In genomic region chr1:157580179-157580827, GRCh38 we compare ENCODE assay signal across 8 cellular contexts. TPM values are rescaled to one million over a fixed set of nuclear protein-coding genes. Genes with fewer than 3 reads are reported as not detected.
DNase-seq lines count a peak whose midpoint lies in the region; ATAC-seq, FAIRE-seq and TF ChIP-seq lines count a peak whose summit lies in the region.

No MANE protein-coding gene starts in this region.

- peak; percentile 37 for ATAC-seq in stimulated activated memory B cell treated with anti-CD40 and anti-IgM and Interleukin-4, amounts not matched to agents 10 μg/mL and 1 μg/mL and 100 μg/mL, for 72 hours
- ATAC-seq in HG03095 (IDR thresholded peaks at IDR 0.05; ENCODE audit: unreplicated experiment), result no peak

- H2AFZ ChIP-seq in astrocyte (ENCODE audit: low read depth, low read length), result no peak overlapping the region

- FAIRE-seq in D721Med (lab: Jason Lieb, UNC), result peak; percentile 96
- FAIRE-seq in astrocyte (lab: Jason Lieb, UNC), result no peak

- TF ChIP-seq CTCF in D721Med (IDR thresholded peaks at IDR 0.05; ENCODE audit: insufficient read depth, missing control alignments) (peak; percentile 96), astrocyte (IDR thresholded peaks at IDR 0.05; ENCODE audit: insufficient read depth, low read depth, low read length) (peak; percentile 77)

- no peak overlapping the region for H3K4me2 ChIP-seq in astrocyte (ENCODE audit: low read length)

- no peak overlapping the region for H3K4me3 Mint-ChIP-seq in astrocyte (ENCODE audit: unreplicated experiment)
- H3K4me3 Mint-ChIP-seq in stimulated activated memory B cell treated with anti-CD40 and anti-IgM and Interleukin-4, amounts not matched to agents 10 μg/mL and 1 μg/mL and 100 μg/mL, for 72 hours, result no peak overlapping the region
- H3K4me3 Mint-ChIP-seq in activated CD4-positive, alpha-beta memory T cell treated with anti-CD3 and anti-CD28 coated beads for 36 hours, result no peak overlapping the region

- H3K36me3 Mint-ChIP-seq in astrocyte (ENCODE audit: low read depth, unreplicated experiment), result no peaks in the 10 kb centered on the region
- H3K36me3 Mint-ChIP-seq in stimulated activated memory B cell treated with anti-CD40 and anti-IgM and Interleukin-4, amounts not matched to agents 10 μg/mL and 1 μg/mL and 100 μg/mL, for 72 hours, result no peaks in the 10 kb centered on the region
- no peaks in the 10 kb centered on the region for H3K36me3 Mint-ChIP-seq in activated CD4-positive, alpha-beta memory T cell treated with anti-CD3 and anti-CD28 coated beads for 36 hours

- H3K4me3 ChIP-seq in H7 (ENCODE audit: insufficient read depth, low read depth, low read length) (no peak overlapping the region), astrocyte (ENCODE audit: insufficient read depth, low read depth, low read length) (no peak overlapping the region)

- peaks cover 19% of the 10 kb centered on the region for H3K27me3 Mint-ChIP-seq in astrocyte (ENCODE audit: low read depth, unreplicated experiment)
- no peaks in the 10 kb centered on the region for H3K27me3 Mint-ChIP-seq in stimulated activated memory B cell treated with anti-CD40 and anti-IgM and Interleukin-4, amounts not matched to agents 10 μg/mL and 1 μg/mL and 100 μg/mL, for 72 hours
- H3K27me3 Mint-ChIP-seq in activated CD4-positive, alpha-beta memory T cell treated with anti-CD3 and anti-CD28 coated beads for 36 hours, result peaks cover 5% of the 10 kb centered on the region

- no peaks in the 10 kb centered on the region for H3K9me3 ChIP-seq in astrocyte (ENCODE audit: insufficient read depth, low read depth, low read length)

- no peak overlapping the region for H3K27ac ChIP-seq in astrocyte (ENCODE audit: low read depth, low read length)

- CTCF ChIA-PET in activated CD4-positive, alpha-beta memory T cell treated with anti-CD3 and anti-CD28 coated beads for 36 hours (lab: Charles Lee), result interaction anchor here (0.6 to 3.7 kb wide), 27 partner anchors 9 to 1634 kb away, joined by 3 to 40 read pairs (median 4); no protein-coding TSS in a partner anchor

- DNase-seq in D721Med (ENCODE audit: insufficient read length, low spot score), result peak; percentile 33
- peak; percentile 47 for DNase-seq in H7
- DNase-seq in NCI-H226, result peak; percentile 36
- peak; percentile 29 for DNase-seq in astrocyte (ENCODE audit: low read depth)
- peak; percentile 76 for DNase-seq in iPS-NIHi11 (ENCODE audit: low spot score)
- no peak for DNase-seq in activated CD4-positive, alpha-beta memory T cell treated with anti-CD3 and anti-CD28 coated beads for 36 hours

- no peaks in the 10 kb centered on the region for H4K20me1 ChIP-seq in astrocyte (ENCODE audit: insufficient read depth, low read length)

- POLR2A ChIA-PET in activated CD4-positive, alpha-beta memory T cell treated with anti-CD3 and anti-CD28 coated beads for 36 hours (lab: Charles Lee), result no interaction called here

- intact Hi-C loops in activated CD4-positive, alpha-beta memory T cell treated with anti-CD3 and anti-CD28 coated beads for 36 hours (cut with micrococcal nuclease), result loop anchor here (1.0 to 10.0 kb wide), 4 partner anchors 47 to 545 kb away; partner anchors contain the start of gene FCRL2

- H3K9me3 Mint-ChIP-seq in astrocyte (ENCODE audit: unreplicated experiment), result no peaks in the 10 kb centered on the region
- H3K9me3 Mint-ChIP-seq in stimulated activated memory B cell treated with anti-CD40 and anti-IgM and Interleukin-4, amounts not matched to agents 10 μg/mL and 1 μg/mL and 100 μg/mL, for 72 hours, result no peaks in the 10 kb centered on the region
- peaks cover 6% of the 10 kb centered on the region for H3K9me3 Mint-ChIP-seq in activated CD4-positive, alpha-beta memory T cell treated with anti-CD3 and anti-CD28 coated beads for 36 hours

- H3K27ac Mint-ChIP-seq in astrocyte (ENCODE audit: unreplicated experiment), result no peak overlapping the region
- H3K27ac Mint-ChIP-seq in stimulated activated memory B cell treated with anti-CD40 and anti-IgM and Interleukin-4, amounts not matched to agents 10 μg/mL and 1 μg/mL and 100 μg/mL, for 72 hours, result peak overlapping the region; percentile 57
- H3K27ac Mint-ChIP-seq in activated CD4-positive, alpha-beta memory T cell treated with anti-CD3 and anti-CD28 coated beads for 36 hours, result no peak overlapping the region

- H3K9ac ChIP-seq in astrocyte (ENCODE audit: low read length), result no peak overlapping the region

- H3K36me3 ChIP-seq in H7 (replicated peaks; ENCODE audit: control insufficient read depth, insufficient read depth, low read length) (no peaks in the 10 kb centered on the region), astrocyte (ENCODE audit: insufficient read depth, low read length) (no peaks in the 10 kb centered on the region)

- H3K4me1 Mint-ChIP-seq in astrocyte (ENCODE audit: low read depth, unreplicated experiment), result no peaks in the 10 kb centered on the region
- H3K4me1 Mint-ChIP-seq in stimulated activated memory B cell treated with anti-CD40 and anti-IgM and Interleukin-4, amounts not matched to agents 10 μg/mL and 1 μg/mL and 100 μg/mL, for 72 hours, result peaks cover 47% of the 10 kb centered on the region
- no peaks in the 10 kb centered on the region for H3K4me1 Mint-ChIP-seq in activated CD4-positive, alpha-beta memory T cell treated with anti-CD3 and anti-CD28 coated beads for 36 hours (ENCODE audit: low read depth)

- H3K79me2 ChIP-seq in astrocyte (ENCODE audit: insufficient read depth, low read length), result no peaks in the 10 kb centered on the region

- no peaks in the 10 kb centered on the region; the same call in 1 of the 2 replicates for H3K27me3 ChIP-seq in H7 (ENCODE audit: control insufficient read depth, insufficient read depth, low read length)
- H3K27me3 ChIP-seq in astrocyte (ENCODE audit: insufficient read depth, low read length), result no peaks in the 10 kb centered on the region

- no peaks in the 10 kb centered on the region for H3K4me1 ChIP-seq in astrocyte (ENCODE audit: insufficient read depth, low read length)

RNA-seq across cellular contexts. Expression of gene FCRL4, which starts 17.6 kb away (rescaled TPM):
- not detected in 2 replicates for total RNA-seq in H7 (2014; rRNA removed; shearing (Covaris generic))
- total RNA-seq in astrocyte, result 0.48 TPM in 1 of 2 replicates, not detected in the other
- not detected for total RNA-seq in activated CD4-positive, alpha-beta memory T cell treated with anti-CD3 and anti-CD28 coated beads for 36 hours

RNA-seq across cellular contexts. Expression of gene FCRL5, which starts 28.0 kb away (rescaled TPM):
- 0.14 TPM in 1 of 2 replicates, not detected in the other for total RNA-seq in H7 (2014; rRNA removed; shearing (Covaris generic))
- not detected in 2 replicates for total RNA-seq in astrocyte
- not detected for total RNA-seq in activated CD4-positive, alpha-beta memory T cell treated with anti-CD3 and anti-CD28 coated beads for 36 hours
